Comparison of ENCODE assay signal across 13 cellular contexts in the genomic region with DNA sequence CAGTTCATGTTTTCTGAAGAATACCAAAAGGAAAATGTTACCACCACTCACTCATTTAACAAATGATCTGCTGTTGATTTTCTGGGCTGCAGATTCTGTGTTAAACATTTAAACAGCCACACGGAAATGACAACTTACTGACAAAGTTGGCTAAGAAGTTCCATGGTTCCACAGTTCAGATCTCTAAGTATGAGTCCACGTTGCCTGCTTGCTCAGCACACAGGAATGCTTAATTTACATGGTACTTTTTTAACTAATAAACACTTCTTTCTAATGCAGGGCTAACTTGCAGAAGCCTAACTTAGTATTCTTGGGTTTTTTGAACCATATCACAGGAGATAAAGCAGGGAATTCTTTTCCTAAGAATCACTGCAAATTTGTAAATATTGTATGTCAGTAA. TPM values are rescaled to one million over a fixed set of nuclear protein-coding genes. Genes with fewer than 3 reads are reported as not detected.
DNase-seq lines count a peak whose midpoint lies in the region; ATAC-seq, FAIRE-seq and TF ChIP-seq lines count a peak whose summit lies in the region.
"Had no signal": no experiment of that assay in that cellular context is flagged by ENCODE, and none has a peak within 500 bp of the region (broad histone marks: within the 10 kb centered on the region; RNA-seq: fewer than 3 reads in every experiment).

No MANE protein-coding gene starts in this region.

- H3K27me3 ChIP-seq in brain microvascular endothelial cell (replicated peaks): no peaks in the 10 kb centered on the region
- H3K27me3 ChIP-seq: BLaER1 had no signal

- H3K27ac ChIP-seq in brain microvascular endothelial cell: peak overlapping the region; percentile 41
- H3K27ac ChIP-seq: BLaER1, pancreas had no signal

- peak overlapping the region; percentile 32 to 97 (median 80) for H3K27ac Mint-ChIP-seq in immature natural killer cell
- H3K27ac Mint-ChIP-seq: activated CD4-positive, alpha-beta memory T cell treated with anti-CD3 and anti-CD28 coated beads, Interleukin-2, amount 10 ng/mL, durations not matched to agents 7 days and 5 days; activated naive CD4-positive, alpha-beta T cell treated with anti-CD3 and anti-CD28 coated beads for 36 hours had no signal

- no peak for ATAC-seq in GM21786 (IDR thresholded peaks at IDR 0.05; ENCODE audit: unreplicated experiment)

- FAIRE-seq in HTR-8/SVneo (lab: Jason Lieb, UNC): peak; percentile 49
- FAIRE-seq: pancreas had no signal

- peak overlapping the region in 3 of 5 donors; percentile 22 to 50 (median 35) for H3K4me3 Mint-ChIP-seq in immature natural killer cell
- H3K4me3 Mint-ChIP-seq: activated CD4-positive, alpha-beta memory T cell treated with anti-CD3 and anti-CD28 coated beads, Interleukin-2, amount 10 ng/mL, durations not matched to agents 7 days and 5 days; activated naive CD4-positive, alpha-beta T cell treated with anti-CD3 and anti-CD28 coated beads for 36 hours had no signal

- H3K4me3 ChIP-seq in AG10803 (ENCODE audit: low read length) (no peak overlapping the region), brain microvascular endothelial cell (ENCODE audit: low read depth, low read length) (no peak overlapping the region)
- H3K4me3 ChIP-seq: BLaER1, pancreas had no signal

- no peaks in the 10 kb centered on the region for H3K36me3 ChIP-seq in brain microvascular endothelial cell (replicated peaks)
- H3K36me3 ChIP-seq: BLaER1, pancreas had no signal

- peaks cover 60 to 65% of the 10 kb centered on the region in 2 donors for H3K4me1 Mint-ChIP-seq in immature natural killer cell

- H3K36me3 Mint-ChIP-seq in immature natural killer cell: peaks cover 0 to 6% (median 3%) of the 10 kb centered on the region in 3 donors

- H3K27me3 Mint-ChIP-seq in immature natural killer cell (ENCODE audit: low read depth in 3 of 3): peaks cover 0 to 9% (median 5%) of the 10 kb centered on the region in 3 donors

- in situ Hi-C loops in brain microvascular endothelial cell (cut with HindIII; ENCODE audit: low pct_ligation_motif_present, low sequenced_read_pairs): no loop called here

- TF ChIP-seq CTCF in AG10803 (conservative IDR thresholded peaks at IDR 0.05; ENCODE audit: low read length) (no peak), brain microvascular endothelial cell (IDR thresholded peaks at IDR 0.05; ENCODE audit: low read depth, low read length, missing control alignments) (no peak)

- peak; percentile 73 for DNase-seq in AG10803 (ENCODE audit: low read depth)
- no peak for DNase-seq in HTR-8/SVneo (ENCODE audit: insufficient read length, low spot score)
- DNase-seq in brain microvascular endothelial cell: peak; percentile 48
- no peak for DNase-seq in immature natural killer cell
- DNase-seq in HPDE6-E6E7 (ENCODE audit: extremely low spot score): no peak
- no peak for DNase-seq in NCI-H446 treated with DMSO at 0.1 percent for 48 hours (lab: John Stamatoyannopoulos, UW)
- no peak for DNase-seq in cerebellar cortex (ENCODE audit: low spot score)
- DNase-seq: activated CD4-positive, alpha-beta memory T cell treated with anti-CD3 and anti-CD28 coated beads, Interleukin-2, amount 10 ng/mL, durations not matched to agents 7 days and 5 days; activated naive CD4-positive, alpha-beta T cell treated with anti-CD3 and anti-CD28 coated beads for 36 hours; hypothalamus; pancreas had no signal

- H3K9me3 Mint-ChIP-seq in immature natural killer cell: no peaks in the 10 kb centered on the region
- H3K9me3 Mint-ChIP-seq: activated naive CD4-positive, alpha-beta T cell treated with anti-CD3 and anti-CD28 coated beads for 36 hours had no signal

RNA-seq across cellular contexts. Expression of a gene that starts 34.7 kb away (rescaled TPM):
- 100 to 1,000 TPM; 154 to 252 (median 250) TPM for polyA plus RNA-seq in immature natural killer cell

Comparison
In these comparisons a context has a peak if more than half of its experiments do, and no peak if none do; other contexts are left out.
1. DNase-seq: peak in AG10803 (single experiment) and brain microvascular endothelial cell (single experiment); none in HTR-8/SVneo (single experiment), immature natural killer cell (0 of 3), HPDE6-E6E7 (single experiment), NCI-H446 treated with DMSO at 0.1 percent for 48 hours (single experiment) and cerebellar cortex (single experiment).